11 cellular contexts compared by ENCODE assay signal in the genomic region with DNA sequence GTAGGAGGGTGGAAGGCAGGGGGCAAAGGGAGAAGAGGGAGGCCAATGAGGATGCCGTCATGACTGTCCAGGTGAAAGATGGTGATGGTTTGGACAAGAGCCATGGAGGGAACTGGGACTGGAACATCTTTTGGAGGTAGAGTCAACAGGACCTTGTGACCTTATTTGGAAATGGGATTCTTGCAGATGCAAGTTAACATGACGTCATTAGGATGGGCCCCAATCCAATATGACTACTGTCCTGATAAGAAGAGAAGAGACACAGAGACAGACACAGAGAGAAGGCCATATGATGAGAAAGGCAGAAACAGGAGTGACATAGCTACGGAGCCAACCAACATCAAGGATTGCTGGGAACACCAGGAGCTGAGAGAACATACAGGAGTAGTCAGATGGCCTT. TPM values are rescaled to one million over a fixed set of nuclear protein-coding genes. Genes with fewer than 3 reads are reported as not detected.
"Had no signal": no experiment of that assay in that cellular context is flagged by ENCODE, and none has a peak within 500 bp of the region (broad histone marks: within the 10 kb centered on the region; RNA-seq: fewer than 3 reads in every experiment).

No MANE protein-coding gene starts in this region.

- H3K4me1 ChIP-seq: HAP-1 had no signal

- DNase-seq: GM23248, GOT3, H7, IMR-90, Karpas-422, KBM-7 had no signal

- H3K9me3 ChIP-seq: HAP-1 had no signal

- H3K27ac ChIP-seq: GM23248, KMS-11 had no signal

- H3K4me2 ChIP-seq: KMS-11 had no signal

- ATAC-seq: HCT116 had no signal

- H3K36me3 ChIP-seq: HAP-1 had no signal

- H2AFZ ChIP-seq: GM23248 had no signal

- H3K4me3 ChIP-seq: GM23248, HAP-1 had no signal

- H3K9ac ChIP-seq: GM23248, KMS-11 had no signal

RNA-seq across cellular contexts. Expression of a gene that starts 31.0 kb away (rescaled TPM):
- total RNA-seq: GM23248, H4, H7, HT1080, IMR-90 had no signal
- polyA plus RNA-seq: GM23248, IMR-90 had no signal
